1 cellular context compared by ENCODE assay signal in the genomic region with DNA sequence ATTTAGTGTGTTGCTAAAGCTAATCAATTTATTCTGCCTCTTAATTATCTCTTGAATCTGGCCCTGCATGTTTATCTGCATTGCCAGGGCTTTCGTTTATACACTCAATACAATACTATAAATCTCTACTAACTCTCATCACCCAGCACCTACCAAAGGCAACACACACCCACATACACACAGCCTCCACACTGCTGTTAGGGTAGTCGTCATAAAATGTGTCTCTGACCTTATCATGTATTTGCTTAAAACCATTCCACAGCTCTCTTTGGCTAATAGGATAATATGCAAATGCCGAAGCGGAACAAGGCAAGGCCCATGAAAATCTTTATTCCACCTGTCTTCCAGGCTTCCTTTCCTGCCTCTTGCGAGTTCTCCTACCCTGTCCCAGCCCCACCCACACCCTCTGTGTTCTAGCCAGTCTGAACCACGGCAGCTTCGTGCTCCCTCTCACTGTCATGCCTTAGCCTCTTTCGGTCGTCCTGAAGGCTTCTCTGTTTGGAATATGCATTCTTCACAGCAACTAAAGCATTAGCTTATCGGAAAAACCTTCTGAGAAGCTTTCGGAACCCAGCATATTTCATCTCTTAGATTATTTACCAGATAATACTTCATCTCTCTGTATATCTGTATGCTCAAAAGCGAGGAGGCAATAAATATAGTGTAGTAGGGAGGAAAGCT.
TF ChIP-seq lines count a peak whose summit lies in the region.

No MANE protein-coding gene starts in this region.

TF ChIP-seq in H1, 55 proteins besides CTCF, POLR2A, EP300 and RAD21 (continued from another document):
- TF ChIP-seq, protein P1, sequence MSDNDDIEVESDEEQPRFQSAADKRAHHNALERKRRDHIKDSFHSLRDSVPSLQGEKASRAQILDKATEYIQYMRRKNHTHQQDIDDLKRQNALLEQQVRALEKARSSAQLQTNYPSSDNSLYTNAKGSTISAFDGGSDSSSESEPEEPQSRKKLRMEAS (IDR thresholded peaks at IDR 0.05), result no peak
- TF ChIP-seq GABPA (IDR thresholded peaks at IDR 0.05; ENCODE audit: borderline replicate concordance, insufficient read depth, low read length), result no peak
